Comparison of ENCODE assay signal across 1 cellular context in the genomic region with DNA sequence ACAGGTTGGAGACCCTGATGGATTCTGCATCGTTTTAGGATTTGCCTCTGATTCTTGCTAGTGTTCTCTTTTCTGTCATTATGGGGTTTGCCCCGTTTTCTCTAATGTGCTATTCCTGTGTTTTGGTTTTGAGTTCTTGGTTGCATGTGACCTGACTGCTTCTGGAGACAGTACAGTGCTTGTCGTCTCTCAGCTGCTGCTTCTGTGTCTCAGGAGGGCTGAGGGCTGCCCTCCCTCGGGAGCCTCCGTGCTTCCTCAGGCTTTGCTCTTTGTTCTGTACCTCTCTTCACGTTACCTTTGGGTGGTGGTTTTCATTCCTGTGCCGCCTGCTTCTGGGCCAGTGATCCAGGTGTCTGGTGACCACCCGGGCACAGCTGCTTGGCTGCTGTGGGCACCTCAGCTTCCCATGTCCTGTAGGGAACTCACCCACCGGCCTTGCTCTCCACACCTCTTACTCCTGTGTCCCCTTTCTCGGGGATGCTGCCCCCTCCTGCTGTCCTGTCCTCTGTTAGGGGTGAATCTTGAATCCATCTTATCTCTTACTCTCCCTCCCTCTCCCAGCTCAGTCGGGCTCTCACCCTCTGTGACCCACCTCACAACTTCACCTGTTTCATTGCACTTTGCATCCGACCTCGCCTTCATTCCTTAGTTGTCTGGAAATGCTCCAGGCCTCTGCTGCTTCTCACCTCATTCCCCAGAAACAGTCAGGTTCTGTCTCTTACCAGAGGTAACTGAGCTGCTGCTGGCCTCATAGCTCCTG.
TF ChIP-seq lines count a peak whose summit lies in the region.

No MANE protein-coding gene starts in this region.

TF ChIP-seq in HepG2, 621 proteins besides CTCF, POLR2A, EP300 and RAD21:
- TF ChIP-seq ZBTB8A (CRISPR knock-in tag; IDR thresholded peaks at IDR 0.05; ENCODE audit: borderline replicate concordance, low read depth) = no peak
- TF ChIP-seq POLR2G (IDR thresholded peaks at IDR 0.05; ENCODE audit: low read depth, low read length) = 0 out of 2 replicates have a peak, but pooled peaks have one; percentile 19
- peak; percentile 31 for TF ChIP-seq AGO2 (optimal IDR thresholded peaks at IDR 0.05; ENCODE audit: low read depth, low read length)
